ENCODE assay signal across 1 cellular context in genomic region chr1:236316437-236316836, GRCh38.
TF ChIP-seq lines count a peak whose summit lies in the region.

No MANE protein-coding gene starts in this region.

TF ChIP-seq in HEK293, 187 proteins besides CTCF, POLR2A, EP300 and RAD21 (continued from another document):
- TF ChIP-seq ZNF398 (tag by site-specific recombination; IDR thresholded peaks at IDR 0.05), result no peak
